ENCODE assay signal across 10 cellular contexts in genomic region chr15:74891469-74891868, GRCh38. TPM values are rescaled to one million over a fixed set of nuclear protein-coding genes. Genes with fewer than 3 reads are reported as not detected.
A peak's percentile ranks its signal among the peaks of the same experiment; 100 is the strongest.
DNase-seq lines count a peak whose midpoint lies in the region; ATAC-seq and TF ChIP-seq lines count a peak whose summit lies in the region.
"Had no signal": no experiment of that assay in that cellular context is flagged by ENCODE, and none has a peak within 500 bp of the region (broad histone marks: within the 10 kb centered on the region; RNA-seq: fewer than 3 reads in every experiment).

No MANE protein-coding gene starts in this region.

- H3K27me3 ChIP-seq in CD4-positive, CD25-positive, alpha-beta regulatory T cell (ENCODE audit: control insufficient read depth, insufficient read depth, low read length): no peaks in the 10 kb centered on the region
- H3K27me3 ChIP-seq in Karpas-422 (ENCODE audit: low read length) (no peaks in the 10 kb centered on the region), duodenal mucosa (ENCODE audit: control insufficient read depth in 1 of 2, insufficient read depth in 2 of 2, low read length in 2 of 2) (no peaks in the 10 kb centered on the region), osteoblast (ENCODE audit: insufficient read depth, low read length) (no peaks in the 10 kb centered on the region)
- H3K27me3 ChIP-seq in naive thymus-derived CD4-positive, alpha-beta T cell (ENCODE audit: control insufficient read depth in 2 of 2, insufficient read depth in 2 of 2, low read length in 2 of 2): no peaks in the 10 kb centered on the region
- H3K27me3 ChIP-seq: vagina had no signal

- peak overlapping the region; percentile 92; the same call in 1 of the 2 replicates for H3K9ac ChIP-seq in Karpas-422 (ENCODE audit: low read length)
- H3K9ac ChIP-seq in duodenal mucosa (ENCODE audit: low read depth in 1 of 2, low read length in 2 of 2): peak overlapping the region in 1 of 2 donors; percentile 91

- CTCF ChIA-PET in naive thymus-derived CD4-positive, alpha-beta T cell (lab: Charles Lee): interaction anchor here (0.7 to 0.8 kb wide), 2 partner anchors 11 to 104 kb away, joined by 3 to 4 read pairs; no protein-coding TSS in a partner anchor

- H3K79me2 ChIP-seq in Karpas-422 (ENCODE audit: low read length) (peaks cover 14% of the 10 kb centered on the region), osteoblast (ENCODE audit: insufficient read depth, low read length) (peaks cover 13% of the 10 kb centered on the region)

- no peaks in the 10 kb centered on the region for H3K9me3 Mint-ChIP-seq in CD4-positive, CD25-positive, alpha-beta regulatory T cell
- H3K9me3 Mint-ChIP-seq in naive thymus-derived CD4-positive, alpha-beta T cell: peaks cover 0 to 4% (median 0%) of the 10 kb centered on the region in 11 donors

- intact Hi-C loops in naive thymus-derived CD4-positive, alpha-beta T cell (cut with micrococcal nuclease): loop anchor here (5.0 kb wide), 2 partner anchors 46 to 104 kb away; partner anchors contain the start of gene COX5A (in 1 of the 2)

- H2AFZ ChIP-seq in Karpas-422 (ENCODE audit: low read length): no peak overlapping the region
- H2AFZ ChIP-seq in osteoblast (ENCODE audit: low read length): no peak overlapping the region

- H3K36me3 Mint-ChIP-seq in CD4-positive, CD25-positive, alpha-beta regulatory T cell: peaks cover 21% of the 10 kb centered on the region
- H3K36me3 Mint-ChIP-seq in naive thymus-derived CD4-positive, alpha-beta T cell: peaks cover 0 to 21% (median 9%) of the 10 kb centered on the region in 5 donors

- POLR2A ChIA-PET in naive thymus-derived CD4-positive, alpha-beta T cell (lab: Charles Lee): interaction anchor here (0.9 to 3.1 kb wide), 7 partner anchors 10 to 564 kb away, joined by 3 to 11 read pairs (median 5); partner anchors contain the start of gene SCAMP2

- H3K4me2 ChIP-seq in Karpas-422 (ENCODE audit: low read depth, low read length, poor library complexity, severe bottlenecking): peak overlapping the region; percentile 91
- H3K4me2 ChIP-seq in osteoblast (ENCODE audit: insufficient read depth, low read length): no peak overlapping the region

- DNase-seq in CD4-positive, CD25-positive, alpha-beta regulatory T cell: no peak
- DNase-seq in Karpas-422: peak; percentile 38
- DNase-seq in naive thymus-derived CD4-positive, alpha-beta T cell: no peak
- no peak for DNase-seq in NCI-H2227 (lab: John Stamatoyannopoulos, UW; ENCODE audit: unreplicated experiment)
- no peak for DNase-seq in osteoblast (ENCODE audit: insufficient read length, low spot score, missing footprints)
- DNase-seq: head of caudate nucleus had no signal

- peak overlapping the region; percentile 20 to 92 (median 20) for H3K27ac Mint-ChIP-seq in CD4-positive, CD25-positive, alpha-beta regulatory T cell
- H3K27ac Mint-ChIP-seq in naive thymus-derived CD4-positive, alpha-beta T cell: peak overlapping the region; percentile 10 to 99 (median 84)

- no peak overlapping the region for H3K27ac ChIP-seq in CD4-positive, CD25-positive, alpha-beta regulatory T cell (ENCODE audit: insufficient read depth, low read length, poor library complexity, severe bottlenecking)
- H3K27ac ChIP-seq in Karpas-422 (ENCODE audit: low read length): 0 out of 2 replicates have a peak overlapping the region, but pooled peaks have one; percentile 7
- H3K27ac ChIP-seq in duodenal mucosa (ENCODE audit: low read depth, low read length): peak overlapping the region; percentile 11
- peak overlapping the region; percentile 14 for H3K27ac ChIP-seq in naive thymus-derived CD4-positive, alpha-beta T cell (ENCODE audit: low read depth, low read length)
- no peak overlapping the region for H3K27ac ChIP-seq in osteoblast (ENCODE audit: low read depth, low read length)
- H3K27ac ChIP-seq: vagina had no signal

- H3K27me3 Mint-ChIP-seq in CD4-positive, CD25-positive, alpha-beta regulatory T cell: peaks cover 4% of the 10 kb centered on the region
- no peaks in the 10 kb centered on the region for H3K27me3 Mint-ChIP-seq in naive thymus-derived CD4-positive, alpha-beta T cell

- H3K9me3 ChIP-seq in CD4-positive, CD25-positive, alpha-beta regulatory T cell (ENCODE audit: control insufficient read depth in 2 of 2, low read length in 2 of 2): no peaks in the 10 kb centered on the region
- no peaks in the 10 kb centered on the region for H3K9me3 ChIP-seq in Karpas-422 (ENCODE audit: low read length)
- no peaks in the 10 kb centered on the region for H3K9me3 ChIP-seq in duodenal mucosa (ENCODE audit: control insufficient read depth in 1 of 2, low read length in 2 of 2)
- no peaks in the 10 kb centered on the region for H3K9me3 ChIP-seq in naive thymus-derived CD4-positive, alpha-beta T cell (ENCODE audit: control insufficient read depth in 2 of 3, low read length in 3 of 3)
- H3K9me3 ChIP-seq in osteoblast (ENCODE audit: low read depth, low read length): no peaks in the 10 kb centered on the region
- H3K9me3 ChIP-seq: vagina had no signal

- H3K4me1 Mint-ChIP-seq in CD4-positive, CD25-positive, alpha-beta regulatory T cell: peaks cover 19 to 65% (median 36%) of the 10 kb centered on the region in 4 donors
- peaks cover 30 to 59% (median 49%) of the 10 kb centered on the region in 7 donors for H3K4me1 Mint-ChIP-seq in naive thymus-derived CD4-positive, alpha-beta T cell

- H3K36me3 ChIP-seq in CD4-positive, CD25-positive, alpha-beta regulatory T cell (ENCODE audit: control insufficient read depth, insufficient read depth, low read length): peaks cover 6% of the 10 kb centered on the region
- H3K36me3 ChIP-seq in Karpas-422 (ENCODE audit: insufficient read depth, low read length) (peaks cover 6% of the 10 kb centered on the region; the same call in 1 of the 2 replicates), duodenal mucosa (ENCODE audit: control insufficient read depth in 1 of 2, insufficient read depth in 2 of 2, low read length in 2 of 2) (peaks cover 2 to 27% of the 10 kb centered on the region in 2 donors), osteoblast (ENCODE audit: insufficient read depth, low read length) (peaks cover 14% of the 10 kb centered on the region)
- peaks cover 0 to 24% (median 4%) of the 10 kb centered on the region in 3 experiments for H3K36me3 ChIP-seq in naive thymus-derived CD4-positive, alpha-beta T cell (ENCODE audit: control insufficient read depth in 2 of 3, insufficient read depth in 3 of 3, low read length in 3 of 3)

- TF ChIP-seq CTCF in osteoblast (IDR thresholded peaks at IDR 0.05; ENCODE audit: extremely low read depth, low read depth, low read length): no peak

- H4K20me1 ChIP-seq in Karpas-422 (ENCODE audit: insufficient read depth, low read depth, low read length) (no peaks in the 10 kb centered on the region), osteoblast (ENCODE audit: insufficient read depth, low read length) (no peaks in the 10 kb centered on the region)

- peaks cover 55% of the 10 kb centered on the region for H3K4me1 ChIP-seq in CD4-positive, CD25-positive, alpha-beta regulatory T cell (ENCODE audit: control insufficient read depth, insufficient read depth, low read length, poor library complexity, severe bottlenecking)
- H3K4me1 ChIP-seq in Karpas-422 (ENCODE audit: low read length) (peaks cover 38% of the 10 kb centered on the region), duodenal mucosa (ENCODE audit: control insufficient read depth in 1 of 2, insufficient read depth in 2 of 2, low read length in 2 of 2) (peaks cover 37 to 40% of the 10 kb centered on the region in 2 donors), osteoblast (ENCODE audit: insufficient read depth, low read length) (peaks cover 16% of the 10 kb centered on the region)
- H3K4me1 ChIP-seq in naive thymus-derived CD4-positive, alpha-beta T cell (ENCODE audit: control insufficient read depth in 2 of 2, insufficient read depth in 2 of 2, low read length in 2 of 2): peaks cover 33 to 45% of the 10 kb centered on the region in 2 donors

- H3K4me3 Mint-ChIP-seq in CD4-positive, CD25-positive, alpha-beta regulatory T cell: peak overlapping the region; percentile 74 to 91 (median 87)
- H3K4me3 Mint-ChIP-seq in naive thymus-derived CD4-positive, alpha-beta T cell: peak overlapping the region; percentile 19 to 92 (median 70)

- ATAC-seq in CD4-positive, CD25-positive, alpha-beta regulatory T cell (ENCODE audit: low read depth in 2 of 2): no peak
- no peak for ATAC-seq in naive thymus-derived CD4-positive, alpha-beta T cell
- ATAC-seq in GM21825 (IDR thresholded peaks at IDR 0.05; ENCODE audit: unreplicated experiment) (no peak), HG03097 (IDR thresholded peaks at IDR 0.05; ENCODE audit: low FRiP score, unreplicated experiment) (no peak)

- H3K4me3 ChIP-seq in CD4-positive, CD25-positive, alpha-beta regulatory T cell (ENCODE audit: low read depth, low read length): no peak overlapping the region
- H3K4me3 ChIP-seq in Karpas-422 (ENCODE audit: low read length): peak overlapping the region; percentile 91; the same call in 1 of the 2 replicates
- peak overlapping the region; percentile 28 to 96 for H3K4me3 ChIP-seq in duodenal mucosa (ENCODE audit: low read depth in 1 of 2, low read length in 2 of 2)
- H3K4me3 ChIP-seq in naive thymus-derived CD4-positive, alpha-beta T cell (ENCODE audit: low read length): no peak overlapping the region
- no peak overlapping the region for H3K4me3 ChIP-seq in osteoblast (ENCODE audit: insufficient read depth, low read length)
- H3K4me3 ChIP-seq: vagina had no signal

- no peaks in the 10 kb centered on the region for H3K9me2 ChIP-seq in Karpas-422 (replicated peaks; ENCODE audit: insufficient read depth, low read length)

RNA-seq across cellular contexts. Expression of gene MPI, which starts 1.6 kb away (rescaled TPM):
- total RNA-seq in CD4-positive, CD25-positive, alpha-beta regulatory T cell: 49.6 TPM
- 100 to 1,000 TPM in 2 of 4 donors, 10 to 100 TPM in 2; 77.2 to 108 (median 100.0) TPM for polyA plus RNA-seq in CD4-positive, CD25-positive, alpha-beta regulatory T cell
- 73.7 and 78.8 TPM in 2 replicates for total RNA-seq in Karpas-422 (2014; rRNA removed; shearing (Covaris generic); ENCODE audit: low replicate concordance)
- total RNA-seq in naive thymus-derived CD4-positive, alpha-beta T cell: 10 to 100 TPM; 34.0 to 97.8 (median 80.6) TPM
- polyA plus RNA-seq in naive thymus-derived CD4-positive, alpha-beta T cell: 10 to 100 TPM; 92.5 to 98.3 TPM
- 33.9 and 54.3 TPM in 2 replicates for total RNA-seq in osteoblast

RNA-seq across cellular contexts. Expression of gene FAM219B, which starts 15.2 kb away (rescaled TPM):
- total RNA-seq in CD4-positive, CD25-positive, alpha-beta regulatory T cell: 79.7 TPM
- 10 to 100 TPM; 22.0 to 26.9 (median 24.8) TPM for polyA plus RNA-seq in CD4-positive, CD25-positive, alpha-beta regulatory T cell
- total RNA-seq in Karpas-422 (2014; rRNA removed; shearing (Covaris generic); ENCODE audit: low replicate concordance): 58.8 and 69.5 TPM in 2 replicates
- 100 to 1,000 TPM in 2 of 5 experiments, 10 to 100 TPM in 3; 40.5 to 111 (median 99.6) TPM for total RNA-seq in naive thymus-derived CD4-positive, alpha-beta T cell
- polyA plus RNA-seq in naive thymus-derived CD4-positive, alpha-beta T cell: 10 to 100 TPM; 20.2 to 27.7 TPM
- 36.6 and 46.3 TPM in 2 replicates for total RNA-seq in osteoblast

RNA-seq across cellular contexts. Expression of gene SCAMP2, which starts 18.3 kb away (rescaled TPM):
- total RNA-seq in CD4-positive, CD25-positive, alpha-beta regulatory T cell: 107 TPM
- 100 to 1,000 TPM; 145 to 194 (median 159) TPM for polyA plus RNA-seq in CD4-positive, CD25-positive, alpha-beta regulatory T cell
- 37.1 and 54.9 TPM in 2 replicates for total RNA-seq in Karpas-422 (2014; rRNA removed; shearing (Covaris generic); ENCODE audit: low replicate concordance)
- total RNA-seq in naive thymus-derived CD4-positive, alpha-beta T cell: 100 to 1,000 TPM in 3 of 5 experiments, 10 to 100 TPM in 2; 78.9 to 130 (median 116) TPM
- polyA plus RNA-seq in naive thymus-derived CD4-positive, alpha-beta T cell: 100 to 1,000 TPM; 131 to 141 TPM
- 23.9 and 28.3 TPM in 2 replicates for total RNA-seq in osteoblast

RNA-seq across cellular contexts. Expression of gene COX5A, which starts 46.4 kb away (rescaled TPM):
- total RNA-seq in CD4-positive, CD25-positive, alpha-beta regulatory T cell: 91.8 TPM
- polyA plus RNA-seq in CD4-positive, CD25-positive, alpha-beta regulatory T cell: 100 to 1,000 TPM; 383 to 512 (median 449) TPM
- 135 and 229 TPM in 2 replicates for total RNA-seq in Karpas-422 (2014; rRNA removed; shearing (Covaris generic); ENCODE audit: low replicate concordance)
- 100 to 1,000 TPM in 1 of 5 experiments, 10 to 100 TPM in 4; 44.4 to 210 (median 59.2) TPM for total RNA-seq in naive thymus-derived CD4-positive, alpha-beta T cell
- polyA plus RNA-seq in naive thymus-derived CD4-positive, alpha-beta T cell: 100 to 1,000 TPM; 239 to 242 TPM
- total RNA-seq in osteoblast: 27.1 and 38.9 TPM in 2 replicates

RNA-seq across cellular contexts. Expression of gene ULK3, which starts 48.5 kb away (rescaled TPM):
- total RNA-seq in CD4-positive, CD25-positive, alpha-beta regulatory T cell: 54.4 TPM
- 10 to 100 TPM; 22.5 to 38.1 (median 34.7) TPM for polyA plus RNA-seq in CD4-positive, CD25-positive, alpha-beta regulatory T cell
- 87.3 and 89.6 TPM in 2 replicates for total RNA-seq in Karpas-422 (2014; rRNA removed; shearing (Covaris generic); ENCODE audit: low replicate concordance)
- 100 to 1,000 TPM in 1 of 5 experiments, 10 to 100 TPM in 4; 53.2 to 106 (median 59.2) TPM for total RNA-seq in naive thymus-derived CD4-positive, alpha-beta T cell
- polyA plus RNA-seq in naive thymus-derived CD4-positive, alpha-beta T cell: 10 to 100 TPM; 15.4 to 32.8 TPM
- total RNA-seq in osteoblast: 19.4 and 21.4 TPM in 2 replicates

Comparison
In these comparisons a context has a peak if more than half of its experiments do, and no peak if none do; other contexts are left out.
1. H3K27ac ChIP-seq: peak in Karpas-422 (single experiment), duodenal mucosa (single experiment) and naive thymus-derived CD4-positive, alpha-beta T cell (single experiment); none in CD4-positive, CD25-positive, alpha-beta regulatory T cell (single experiment) and osteoblast (single experiment).
2. H3K4me3 ChIP-seq: peak in Karpas-422 (single experiment) and duodenal mucosa (2 of 2); none in CD4-positive, CD25-positive, alpha-beta regulatory T cell (single experiment), naive thymus-derived CD4-positive, alpha-beta T cell (single experiment) and osteoblast (single experiment).